In the genomic region with DNA sequence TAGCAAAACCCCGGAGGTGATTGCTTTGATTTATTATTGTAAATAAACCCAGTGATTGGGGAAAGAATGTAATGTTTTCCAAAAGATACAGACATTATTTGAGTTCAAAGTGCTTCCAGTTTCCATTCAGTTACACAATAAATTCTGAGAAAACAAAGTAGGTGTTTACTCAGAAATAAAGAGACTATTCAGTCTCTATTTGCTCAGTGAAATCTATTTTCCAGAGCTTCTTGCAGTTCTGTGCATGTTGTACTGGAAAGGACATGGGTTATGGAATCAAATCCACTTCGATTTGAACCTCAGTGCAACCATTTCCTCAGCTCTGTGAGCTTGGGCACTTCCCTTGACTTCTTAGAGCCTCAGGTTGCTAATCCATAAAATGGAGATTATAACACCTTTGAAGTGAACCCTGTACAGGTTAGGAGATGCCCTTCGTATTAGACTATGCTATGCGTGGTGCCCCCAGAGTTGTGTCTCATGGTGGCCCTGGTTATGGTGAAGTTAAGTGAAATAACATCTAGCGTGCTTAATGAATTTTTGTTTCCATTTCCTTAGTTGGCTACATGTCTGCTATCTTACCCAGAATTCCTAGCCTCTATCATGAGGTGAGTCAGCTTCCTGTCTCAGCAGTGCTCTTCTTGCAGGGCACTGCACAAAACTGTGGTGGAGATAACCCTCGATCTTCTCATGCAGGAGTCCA, we compare ENCODE assay signal across 8 cellular contexts.
A peak's percentile ranks its signal among the peaks of the same experiment; 100 is the strongest.
DNase-seq lines count a peak whose midpoint lies in the region; ATAC-seq and TF ChIP-seq lines count a peak whose summit lies in the region.

No MANE protein-coding gene starts in this region.

- intact Hi-C loops in left ventricle myocardium inferior (cut with micrococcal nuclease) (no loop called here), prostate gland (cut with DNase I) (no loop called here), mammary epithelial cell (cut with micrococcal nuclease) (no loop called here), aorta (cut with DNase I) (loop anchor here in 1 of 2 donors (5.0 kb wide), 2 partner anchors 39 to 41 kb away; no protein-coding TSS in a partner anchor)

- H3K9ac ChIP-seq in mammary epithelial cell (ENCODE audit: insufficient read depth, low read length), result no peak overlapping the region

- in situ Hi-C loops in mammary epithelial cell (cut with MboI; ENCODE audit: low sequenced_read_pairs in 2 of 2), result no loop called here

- no peak overlapping the region for H3K4me2 ChIP-seq in mammary epithelial cell (ENCODE audit: insufficient read depth, low read depth, low read length)

- no peaks in the 10 kb centered on the region for H3K27me3 ChIP-seq in left ventricle myocardium inferior (ENCODE audit: low read depth)
- no peaks in the 10 kb centered on the region for H3K27me3 ChIP-seq in right atrium auricular region
- H3K27me3 ChIP-seq in prostate gland (replicated peaks; ENCODE audit: insufficient read depth), result no peaks in the 10 kb centered on the region
- no peaks in the 10 kb centered on the region for H3K27me3 ChIP-seq in mammary epithelial cell (ENCODE audit: insufficient read depth, low read length)
- no peaks in the 10 kb centered on the region for H3K27me3 ChIP-seq in aorta (ENCODE audit: control insufficient read depth in 1 of 2, insufficient read depth in 2 of 2, low read length in 1 of 2)

- dilution Hi-C loops in mammary epithelial cell (cut with HindIII; ENCODE audit: low sequenced_read_pairs), result no loop called here

- no peak for ATAC-seq in aorta (ENCODE audit: low FRiP score)

- no peak overlapping the region for H3K4me3 ChIP-seq in left ventricle myocardium inferior
- H3K4me3 ChIP-seq in right atrium auricular region, result no peak overlapping the region
- H3K4me3 ChIP-seq in prostate gland, result no peak overlapping the region
- no peak overlapping the region for H3K4me3 ChIP-seq in mammary epithelial cell (replicated peaks in 1 of 3; ENCODE audit: insufficient read depth in 1 of 3, low read depth in 2 of 3, low read length in 3 of 3)
- H3K4me3 ChIP-seq in aorta (ENCODE audit: low read length in 2 of 2), result no peak overlapping the region

- no peak overlapping the region for H2AFZ ChIP-seq in mammary epithelial cell (ENCODE audit: low read depth, low read length)

- H4K20me1 ChIP-seq in mammary epithelial cell (ENCODE audit: insufficient read depth, low read length), result no peaks in the 10 kb centered on the region

- no peak for TF ChIP-seq POLR2A in prostate gland (IDR thresholded peaks at IDR 0.05)

- H3K27ac ChIP-seq in left ventricle myocardium inferior (replicated peaks) (peak overlapping the region; percentile 42), right atrium auricular region (peak overlapping the region in 1 of 2 donors; percentile 20), prostate gland (peak overlapping the region; percentile 70 to 78), mammary epithelial cell (ENCODE audit: insufficient read depth, low read depth, low read length) (no peak overlapping the region), aorta (ENCODE audit: low read depth in 1 of 2, low read length in 2 of 2) (peak overlapping the region in 1 of 2 donors; percentile 61)

- peaks cover 76% of the 10 kb centered on the region for H3K4me1 ChIP-seq in left ventricle myocardium inferior
- H3K4me1 ChIP-seq in right atrium auricular region, result peaks cover 0 to 47% of the 10 kb centered on the region in 2 donors
- peaks cover 9% of the 10 kb centered on the region for H3K4me1 ChIP-seq in prostate gland (replicated peaks)
- peaks cover 10% of the 10 kb centered on the region for H3K4me1 ChIP-seq in mammary epithelial cell (ENCODE audit: insufficient read depth, low read length)
- H3K4me1 ChIP-seq in aorta (ENCODE audit: control insufficient read depth in 1 of 2, insufficient read depth in 2 of 2, low read length in 2 of 2), result peaks cover 0 to 2% of the 10 kb centered on the region in 2 donors

- 69% methylated on average over 6 of the region's 6 CpGs for WGBS in prostate gland
- WGBS in mammary epithelial cell (ENCODE audit: low coverage, missing lambda C conversion rate), result 94% methylated on average over 6 of the region's 6 CpGs
- WGBS in aorta, 2 donors, result 64 to 72% methylated on average over 6 of the region's 6 CpGs

- BruUV-seq in mammary epithelial cell (replicated peaks; lab: Mats Ljungman, UMichigan), result no TSS peak

- CTCF ChIA-PET in mammary epithelial cell (lab: Charles Lee; ENCODE audit: low non-redundant PET), result no interaction called here

- H3K9me3 ChIP-seq in left ventricle myocardium inferior (replicated peaks) (peaks cover 1% of the 10 kb centered on the region), right atrium auricular region (no peaks in the 10 kb centered on the region), prostate gland (no peaks in the 10 kb centered on the region), mammary epithelial cell (replicated peaks; ENCODE audit: insufficient read depth, low read length) (no peaks in the 10 kb centered on the region), aorta (ENCODE audit: control insufficient read depth, low read length) (no peaks in the 10 kb centered on the region)

- H3K79me2 ChIP-seq in mammary epithelial cell (ENCODE audit: insufficient read depth, low read length), result no peaks in the 10 kb centered on the region

- DNase-seq in left ventricle myocardium inferior (no peak), right atrium auricular region (ENCODE audit: low spot score) (no peak), Kasumi-1 (lab: John Stamatoyannopoulos, UW) (peak; percentile 70 to 76), prostate gland (ENCODE audit: low spot score) (no peak), mammary epithelial cell (no peak), aorta (no peak)
- DNase-seq in activated gamma-delta T cell treated with anti-CD3 and anti-CD28 coated beads, Interleukin-2, amount 50 U/mL, for 16 hours (ENCODE audit: low read depth), result peak; percentile 38
- no peak for DNase-seq in effector CD8-positive, alpha-beta T cell (lab: John Stamatoyannopoulos, UW)

- no peak for TF ChIP-seq CTCF in left ventricle myocardium inferior (IDR thresholded peaks at IDR 0.05; ENCODE audit: borderline replicate concordance)
- no peak for TF ChIP-seq CTCF in right atrium auricular region (IDR thresholded peaks at IDR 0.05)
- no peak for TF ChIP-seq CTCF in prostate gland (IDR thresholded peaks at IDR 0.05)
- no peak for TF ChIP-seq CTCF in mammary epithelial cell (conservative IDR thresholded peaks at IDR 0.05 in 1 of 2, IDR thresholded peaks at IDR 0.05 in 1 of 2; ENCODE audit: extremely low read depth in 1 of 2, insufficient read depth in 1 of 2, low read depth in 1 of 2, low read length in 2 of 2)

- H3K36me3 ChIP-seq in left ventricle myocardium inferior (peaks cover 20% of the 10 kb centered on the region), right atrium auricular region (peaks cover 13% of the 10 kb centered on the region), prostate gland (no peaks in the 10 kb centered on the region), mammary epithelial cell (ENCODE audit: insufficient read depth, low read length) (peaks cover 3% of the 10 kb centered on the region), aorta (ENCODE audit: control insufficient read depth in 1 of 2, insufficient read depth in 2 of 2, low read length in 1 of 2) (peaks cover 4 to 5% of the 10 kb centered on the region in 2 donors)

Comparison
In these comparisons a context has a peak if more than half of its experiments do, and no peak if none do; other contexts are left out.
1. DNase-seq: peak in Kasumi-1 (2 of 2) and activated gamma-delta T cell treated with anti-CD3 and anti-CD28 coated beads, Interleukin-2, amount 50 U/mL, for 16 hours (single experiment); none in left ventricle myocardium inferior (single experiment), right atrium auricular region (single experiment), prostate gland (single experiment), mammary epithelial cell (single experiment), aorta (0 of 2) and effector CD8-positive, alpha-beta T cell (single experiment).